Comparison of ENCODE assay signal across 1 cellular context in genomic region chr16:12819126-12820117, GRCh38.
TF ChIP-seq lines count a peak whose summit lies in the region.

No MANE protein-coding gene starts in this region.

TF ChIP-seq in HepG2, 621 proteins besides CTCF, POLR2A, EP300 and RAD21 (continued from another document and continues in another):
- TF ChIP-seq ZBTB10 (CRISPR knock-in tag; IDR thresholded peaks at IDR 0.05; ENCODE audit: borderline replicate concordance) (no peak), DBP (CRISPR knock-in tag; IDR thresholded peaks at IDR 0.05; ENCODE audit: not compliant biosample characterization) (no peak), CENPX (CRISPR knock-in tag; IDR thresholded peaks at IDR 0.05) (no peak), SATB2 (CRISPR knock-in tag; IDR thresholded peaks at IDR 0.05) (no peak), ZSCAN5A (CRISPR knock-in tag; IDR thresholded peaks at IDR 0.05; ENCODE audit: borderline replicate concordance) (peak; percentile 58; the same call in 1 of the 2 replicates), ADNP (CRISPR knock-in tag; IDR thresholded peaks at IDR 0.05) (no peak), ZFP36 (IDR thresholded peaks at IDR 0.05; ENCODE audit: borderline replicate concordance, low read depth, low read length, partially characterized antibody) (peak; percentile 7), SYNCRIP (IDR thresholded peaks at IDR 0.05; ENCODE audit: insufficient read depth, low read depth, low read length) (no peak), HIVEP1 (CRISPR knock-in tag; IDR thresholded peaks at IDR 0.05) (no peak), BORCS8-MEF2B (CRISPR knock-in tag; IDR thresholded peaks at IDR 0.05) (peak; percentile 49; the same call in 1 of the 2 replicates), SMYD3 (CRISPR knock-in tag; IDR thresholded peaks at IDR 0.05) (0 out of 2 replicates have a peak, but pooled peaks have one; percentile 25), KLF11 (CRISPR knock-in tag; IDR thresholded peaks at IDR 0.05) (0 out of 2 replicates have a peak, but pooled peaks have one; percentile 34), ZNF354B (CRISPR knock-in tag; IDR thresholded peaks at IDR 0.05) (0 out of 2 replicates have a peak, but pooled peaks have one; percentile 71), KMT2A (CRISPR knock-in tag; IDR thresholded peaks at IDR 0.05) (0 out of 2 replicates have a peak, but pooled peaks have one; percentile 55), ZMYM3 (CRISPR knock-in tag; IDR thresholded peaks at IDR 0.05) (peak; percentile 37; the same call in 1 of the 2 replicates), ZNF800 (CRISPR knock-in tag; IDR thresholded peaks at IDR 0.05) (no peak), FOXA3 (CRISPR knock-in tag; IDR thresholded peaks at IDR 0.05) (peak; percentile 83), ZNF335 (CRISPR knock-in tag; IDR thresholded peaks at IDR 0.05) (no peak), PCBP2 (optimal IDR thresholded peaks at IDR 0.05; ENCODE audit: low read depth, low read length, poor library complexity, severe bottlenecking) (no peak), HIC2 (CRISPR knock-in tag; IDR thresholded peaks at IDR 0.05; ENCODE audit: low read depth) (no peak), ZNF121 (CRISPR knock-in tag; IDR thresholded peaks at IDR 0.05) (no peak), IRF2 (CRISPR knock-in tag; IDR thresholded peaks at IDR 0.05) (peak; percentile 76), ZNF552 (CRISPR knock-in tag; IDR thresholded peaks at IDR 0.05; ENCODE audit: borderline replicate concordance) (no peak), TARDBP (CRISPR knock-in tag; IDR thresholded peaks at IDR 0.05) (0 out of 2 replicates have a peak, but pooled peaks have one; percentile 24), DZIP1 (CRISPR knock-in tag; IDR thresholded peaks at IDR 0.05) (no peak), DRAP1 (CRISPR knock-in tag; IDR thresholded peaks at IDR 0.05) (0 out of 2 replicates have a peak, but pooled peaks have one; percentile 50), SKI (IDR thresholded peaks at IDR 0.05; ENCODE audit: partially characterized antibody) (no peak), TP53 (CRISPR knock-in tag; conservative IDR thresholded peaks at IDR 0.05) (no peak), PATZ1 (CRISPR knock-in tag; IDR thresholded peaks at IDR 0.05) (0 out of 2 replicates have a peak, but pooled peaks have one; percentile 29), MXD4 (CRISPR knock-in tag; IDR thresholded peaks at IDR 0.05) (no peak), ZFP37 (CRISPR knock-in tag; IDR thresholded peaks at IDR 0.05; ENCODE audit: borderline replicate concordance) (no peak), PAF1 (CRISPR knock-in tag; IDR thresholded peaks at IDR 0.05) (no peak), ZNF891 (CRISPR knock-in tag; IDR thresholded peaks at IDR 0.05) (no peak), ELF4 (CRISPR knock-in tag; IDR thresholded peaks at IDR 0.05; ENCODE audit: borderline replicate concordance) (no peak), SIX1 (CRISPR knock-in tag; IDR thresholded peaks at IDR 0.05; ENCODE audit: borderline replicate concordance) (no peak), TBX3 (IDR thresholded peaks at IDR 0.05; ENCODE audit: borderline replicate concordance) (no peak), SP140L (CRISPR knock-in tag; IDR thresholded peaks at IDR 0.05; ENCODE audit: borderline replicate concordance) (no peak), CREM (IDR thresholded peaks at IDR 0.05) (no peak), CREM (CRISPR knock-in tag; IDR thresholded peaks at IDR 0.05) (no peak), ARID3A (IDR thresholded peaks at IDR 0.05; ENCODE audit: low read depth, low read length) (peak; percentile 81), ZNF510 (CRISPR knock-in tag; IDR thresholded peaks at IDR 0.05; ENCODE audit: low read depth) (no peak), E2F5 (CRISPR knock-in tag; conservative IDR thresholded peaks at IDR 0.05) (no peak), ZNF33B (CRISPR knock-in tag; IDR thresholded peaks at IDR 0.05) (no peak), ZFP36L1 (CRISPR knock-in tag; IDR thresholded peaks at IDR 0.05) (no peak), TBX2 (CRISPR knock-in tag; IDR thresholded peaks at IDR 0.05; ENCODE audit: borderline replicate concordance) (no peak), NFKBIZ (CRISPR knock-in tag; IDR thresholded peaks at IDR 0.05) (no peak), ZNF790 (CRISPR knock-in tag; IDR thresholded peaks at IDR 0.05; ENCODE audit: borderline replicate concordance) (no peak), IKZF4 (CRISPR knock-in tag; IDR thresholded peaks at IDR 0.05; ENCODE audit: borderline replicate concordance, low read depth, not compliant biosample characterization) (no peak), E2F1 (CRISPR knock-in tag; IDR thresholded peaks at IDR 0.05) (no peak), PHF5A (CRISPR knock-in tag; IDR thresholded peaks at IDR 0.05; ENCODE audit: low read depth, unreplicated experiment) (peak; percentile 81)
